Comparison of ENCODE assay signal across 22 cellular contexts in the genomic region with DNA sequence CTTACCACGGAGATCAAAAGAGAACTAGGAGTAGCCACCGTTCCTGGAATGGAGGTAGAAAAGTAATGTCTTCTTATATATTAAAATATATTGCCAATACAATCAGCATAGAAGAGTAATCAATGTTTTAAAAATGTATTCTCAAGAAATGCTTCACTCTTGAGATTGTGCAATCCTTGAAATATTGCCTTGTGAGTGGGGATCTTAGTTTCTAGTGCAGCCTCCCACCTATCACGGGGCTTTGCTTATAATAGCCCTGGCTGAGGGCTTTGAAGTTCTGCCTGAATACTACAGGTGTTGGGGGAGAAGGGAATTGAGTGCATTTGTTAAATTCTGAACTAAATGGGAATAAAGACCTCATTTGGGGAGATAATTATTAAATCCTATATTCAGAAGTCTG. TPM values are rescaled to one million over a fixed set of nuclear protein-coding genes. Genes with fewer than 3 reads are reported as not detected.
DNase-seq lines count a peak whose midpoint lies in the region; ATAC-seq, FAIRE-seq and TF ChIP-seq lines count a peak whose summit lies in the region.
"Had no signal": no experiment of that assay in that cellular context is flagged by ENCODE, and none has a peak within 500 bp of the region (broad histone marks: within the 10 kb centered on the region; RNA-seq: fewer than 3 reads in every experiment).

No MANE protein-coding gene starts in this region.

- TF ChIP-seq CTCF in activated CD8-positive, alpha-beta T cell treated with anti-CD3 and anti-CD28 coated beads for 36 hours (IDR thresholded peaks at IDR 0.05), result no peak
- TF ChIP-seq CTCF in mesothelial cell of epicardium (IDR thresholded peaks at IDR 0.05; ENCODE audit: unreplicated experiment), result no peak

- CTCF ChIA-PET in activated CD8-positive, alpha-beta T cell treated with anti-CD3 and anti-CD28 coated beads for 36 hours (lab: Charles Lee), result interaction anchor here (1.5 kb wide), 2 partner anchors 10 to 107 kb away, joined by 3 read pairs; no protein-coding TSS in a partner anchor

- POLR2A ChIA-PET in activated CD8-positive, alpha-beta T cell treated with anti-CD3 and anti-CD28 coated beads for 36 hours (lab: Charles Lee), result interaction anchor here (0.8 kb wide), 1 partner anchor 30 kb away, joined by 3 read pairs; no protein-coding TSS in a partner anchor

- H3K4me3 Mint-ChIP-seq in T-helper 2 cell treated with Interferon-gamma antibody and Interleukin-4, amounts not matched to agents 5 μg/mL and 100 μg/mL, for 36 hours, result peak overlapping the region; percentile 68
- peak overlapping the region; percentile 32 for H3K4me3 Mint-ChIP-seq in activated CD8-positive, alpha-beta T cell treated with anti-CD3 and anti-CD28 coated beads for 36 hours
- peak overlapping the region; percentile 61 for H3K4me3 Mint-ChIP-seq in effector memory CD8-positive, alpha-beta T cell
- H3K4me3 Mint-ChIP-seq in mesothelial cell of epicardium, result no peak overlapping the region
- H3K4me3 Mint-ChIP-seq: HFFc6 had no signal

- H3K27ac Mint-ChIP-seq in T-helper 2 cell treated with Interferon-gamma antibody and Interleukin-4, amounts not matched to agents 5 μg/mL and 100 μg/mL, for 36 hours, result peak overlapping the region; percentile 95
- peak overlapping the region; percentile 85 for H3K27ac Mint-ChIP-seq in activated CD8-positive, alpha-beta T cell treated with anti-CD3 and anti-CD28 coated beads for 36 hours
- peak overlapping the region; percentile 91 to 92 for H3K27ac Mint-ChIP-seq in effector memory CD8-positive, alpha-beta T cell
- no peak overlapping the region for H3K27ac Mint-ChIP-seq in mesothelial cell of epicardium
- H3K27ac Mint-ChIP-seq: HFFc6 had no signal

- no peaks in the 10 kb centered on the region for H3K36me3 Mint-ChIP-seq in T-helper 2 cell treated with Interferon-gamma antibody and Interleukin-4, amounts not matched to agents 5 μg/mL and 100 μg/mL, for 36 hours (ENCODE audit: low read depth)
- no peaks in the 10 kb centered on the region for H3K36me3 Mint-ChIP-seq in activated CD8-positive, alpha-beta T cell treated with anti-CD3 and anti-CD28 coated beads for 36 hours (ENCODE audit: low read depth)
- H3K36me3 Mint-ChIP-seq in effector memory CD8-positive, alpha-beta T cell (ENCODE audit: insufficient read depth), result peaks cover 3% of the 10 kb centered on the region
- no peaks in the 10 kb centered on the region for H3K36me3 Mint-ChIP-seq in mesothelial cell of epicardium

- intact Hi-C loops in activated CD8-positive, alpha-beta T cell treated with anti-CD3 and anti-CD28 coated beads for 36 hours (cut with micrococcal nuclease), result loop anchor here (5.0 kb wide), 2 partner anchors 40 to 105 kb away; no protein-coding TSS in a partner anchor

- ATAC-seq in activated CD8-positive, alpha-beta T cell treated with anti-CD3 and anti-CD28 coated beads for 36 hours, result no peak
- ATAC-seq in effector memory CD8-positive, alpha-beta T cell (replicated peaks), result no peak
- no peak for ATAC-seq in SK-N-SH treated with all-trans-retinoic acid at 6 μM for 48 hours
- no peak for ATAC-seq in HG03135 (IDR thresholded peaks at IDR 0.05; ENCODE audit: unreplicated experiment)
- ATAC-seq: HepG2 had no signal

- no peak for TF ChIP-seq POLR2A in GM12892 (IDR thresholded peaks at IDR 0.05; ENCODE audit: low read depth, low read length)

- H3K4me1 Mint-ChIP-seq in T-helper 2 cell treated with Interferon-gamma antibody and Interleukin-4, amounts not matched to agents 5 μg/mL and 100 μg/mL, for 36 hours (ENCODE audit: low read depth), result peaks cover 49% of the 10 kb centered on the region
- peaks cover 60% of the 10 kb centered on the region for H3K4me1 Mint-ChIP-seq in activated CD8-positive, alpha-beta T cell treated with anti-CD3 and anti-CD28 coated beads for 36 hours (ENCODE audit: low read depth)
- H3K4me1 Mint-ChIP-seq in effector memory CD8-positive, alpha-beta T cell (ENCODE audit: low read depth in 2 of 2), result peaks cover 26 to 42% of the 10 kb centered on the region in 2 donors
- H3K4me1 Mint-ChIP-seq in mesothelial cell of epicardium, result no peaks in the 10 kb centered on the region

- peak; percentile 54 for FAIRE-seq in GM12892 (lab: Jason Lieb, UNC)
- FAIRE-seq: frontal cortex, HepG2, islet of Langerhans, TTC549 had no signal

- no peak for DNase-seq in T-helper 2 cell treated with Interferon-gamma antibody and Interleukin-4, amounts not matched to agents 5 μg/mL and 100 μg/mL, for 36 hours (ENCODE audit: low spot score)
- no peak for DNase-seq in T-helper 2 cell
- DNase-seq in GM12892 (ENCODE audit: insufficient read length), result no peak
- DNase-seq in activated CD8-positive, alpha-beta T cell treated with anti-CD3 and anti-CD28 coated beads for 36 hours, result no peak
- DNase-seq in effector memory CD8-positive, alpha-beta T cell, result no peak
- DNase-seq in mesothelial cell of epicardium (ENCODE audit: low spot score in 2 of 2, unreplicated experiment in 2 of 2), result no peak
- DNase-seq: 8988T; activated CD4-positive, alpha-beta T cell treated with anti-CD3 and anti-CD28 coated beads for 48 hours; aorta; erythroblast; HFFc6; hippocampal formation; NCI-H510A treated with DMSO at 0.1 percent for 48 hours; stimulated activated CD4-positive, alpha-beta T cell treated with anti-CD3 and anti-CD28 coated beads, Interleukin-2, amount 100 ng/mL, for 24 hours; stimulated activated naive CD4-positive, alpha-beta T cell treated with Interleukin-2 at 50 U/mL for 16 hours had no signal

- no peaks in the 10 kb centered on the region for H3K9me3 Mint-ChIP-seq in T-helper 2 cell treated with Interferon-gamma antibody and Interleukin-4, amounts not matched to agents 5 μg/mL and 100 μg/mL, for 36 hours
- H3K9me3 Mint-ChIP-seq in activated CD8-positive, alpha-beta T cell treated with anti-CD3 and anti-CD28 coated beads for 36 hours, result no peaks in the 10 kb centered on the region
- no peaks in the 10 kb centered on the region for H3K9me3 Mint-ChIP-seq in effector memory CD8-positive, alpha-beta T cell
- H3K9me3 Mint-ChIP-seq in mesothelial cell of epicardium, result peaks cover 24% of the 10 kb centered on the region
- H3K9me3 Mint-ChIP-seq: HFFc6 had no signal

- no peaks in the 10 kb centered on the region for H3K27me3 Mint-ChIP-seq in T-helper 2 cell treated with Interferon-gamma antibody and Interleukin-4, amounts not matched to agents 5 μg/mL and 100 μg/mL, for 36 hours (ENCODE audit: low read depth)
- H3K27me3 Mint-ChIP-seq in activated CD8-positive, alpha-beta T cell treated with anti-CD3 and anti-CD28 coated beads for 36 hours, result no peaks in the 10 kb centered on the region
- H3K27me3 Mint-ChIP-seq in effector memory CD8-positive, alpha-beta T cell, result no peaks in the 10 kb centered on the region
- H3K27me3 Mint-ChIP-seq in mesothelial cell of epicardium (ENCODE audit: low read depth), result no peaks in the 10 kb centered on the region

TF ChIP-seq in SK-N-SH treated with all-trans-retinoic acid at 6 μM for 48 hours, 23 proteins besides CTCF, POLR2A, EP300 and RAD21 (continues in another document):
- TF ChIP-seq RARB (CRISPR knock-in tag; IDR thresholded peaks at IDR 0.05), result no peak
- TF ChIP-seq, protein P1, sequence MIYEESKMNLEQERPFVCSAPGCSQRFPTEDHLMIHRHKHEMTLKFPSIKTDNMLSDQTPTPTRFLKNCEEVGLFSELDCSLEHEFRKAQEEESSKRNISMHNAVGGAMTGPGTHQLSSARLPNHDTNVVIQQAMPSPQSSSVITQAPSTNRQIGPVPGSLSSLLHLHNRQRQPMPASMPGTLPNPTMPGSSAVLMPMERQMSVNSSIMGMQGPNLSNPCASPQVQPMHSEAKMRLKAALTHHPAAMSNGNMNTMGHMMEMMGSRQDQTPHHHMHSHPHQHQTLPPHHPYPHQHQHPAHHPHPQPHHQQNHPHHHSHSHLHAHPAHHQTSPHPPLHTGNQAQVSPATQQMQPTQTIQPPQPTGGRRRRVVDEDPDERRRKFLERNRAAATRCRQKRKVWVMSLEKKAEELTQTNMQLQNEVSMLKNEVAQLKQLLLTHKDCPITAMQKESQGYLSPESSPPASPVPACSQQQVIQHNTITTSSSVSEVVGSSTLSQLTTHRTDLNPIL (CRISPR knock-in tag; IDR thresholded peaks at IDR 0.05; ENCODE audit: low read depth), result no peak
- TF ChIP-seq ZC3H10 (CRISPR knock-in tag; IDR thresholded peaks at IDR 0.05), result no peak
- no peak for TF ChIP-seq ZFP30 (CRISPR knock-in tag; IDR thresholded peaks at IDR 0.05)
- no peak for TF ChIP-seq PPARA (CRISPR knock-in tag; IDR thresholded peaks at IDR 0.05; ENCODE audit: borderline replicate concordance)
- no peak for TF ChIP-seq ISL1 (CRISPR knock-in tag; IDR thresholded peaks at IDR 0.05)
- no peak for TF ChIP-seq ZFP3 (CRISPR knock-in tag; IDR thresholded peaks at IDR 0.05)
- no peak for TF ChIP-seq ZNF70 (CRISPR knock-in tag; IDR thresholded peaks at IDR 0.05)
- TF ChIP-seq, protein P2, sequence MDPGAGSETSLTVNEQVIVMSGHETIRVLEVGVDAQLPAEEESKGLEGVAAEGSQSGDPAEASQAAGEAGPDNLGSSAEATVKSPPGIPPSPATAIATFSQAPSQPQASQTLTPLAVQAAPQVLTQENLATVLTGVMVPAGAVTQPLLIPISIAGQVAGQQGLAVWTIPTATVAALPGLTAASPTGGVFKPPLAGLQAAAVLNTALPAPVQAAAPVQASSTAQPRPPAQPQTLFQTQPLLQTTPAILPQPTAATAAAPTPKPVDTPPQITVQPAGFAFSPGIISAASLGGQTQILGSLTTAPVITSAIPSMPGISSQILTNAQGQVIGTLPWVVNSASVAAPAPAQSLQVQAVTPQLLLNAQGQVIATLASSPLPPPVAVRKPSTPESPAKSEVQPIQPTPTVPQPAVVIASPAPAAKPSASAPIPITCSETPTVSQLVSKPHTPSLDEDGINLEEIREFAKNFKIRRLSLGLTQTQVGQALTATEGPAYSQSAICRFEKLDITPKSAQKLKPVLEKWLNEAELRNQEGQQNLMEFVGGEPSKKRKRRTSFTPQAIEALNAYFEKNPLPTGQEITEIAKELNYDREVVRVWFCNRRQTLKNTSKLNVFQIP (CRISPR knock-in tag; IDR thresholded peaks at IDR 0.05; ENCODE audit: borderline replicate concordance, low read depth), result no peak

RNA-seq across cellular contexts. Expression of a gene that starts 55.5 kb away (rescaled TPM):
- not detected for polyA plus RNA-seq in GM12892 (2012; ENCODE audit: missing spikeins)
- not detected for total RNA-seq in activated CD8-positive, alpha-beta T cell treated with anti-CD3 and anti-CD28 coated beads for 36 hours
- 13.1 to 16.7 TPM (median 14.6 TPM) in 3 replicates for total RNA-seq in mesothelial cell of epicardium
- total RNA-seq: aorta, frontal cortex, HepG2, HFFc6, M059J had no signal
- polyA plus RNA-seq: aorta, HepG2 had no signal

Comparison
In these comparisons a context has a peak if more than half of its experiments do, and no peak if none do; other contexts are left out.
1. RNA of a gene that starts 55.5 kb away (total RNA-seq): 13.1 to 16.7 TPM in mesothelial cell of epicardium; not detected in activated CD8-positive, alpha-beta T cell treated with anti-CD3 and anti-CD28 coated beads for 36 hours; every median in the first group is over 10 times any median in the second.